Comparison of ENCODE assay signal across 8 cellular contexts in the genomic region with DNA sequence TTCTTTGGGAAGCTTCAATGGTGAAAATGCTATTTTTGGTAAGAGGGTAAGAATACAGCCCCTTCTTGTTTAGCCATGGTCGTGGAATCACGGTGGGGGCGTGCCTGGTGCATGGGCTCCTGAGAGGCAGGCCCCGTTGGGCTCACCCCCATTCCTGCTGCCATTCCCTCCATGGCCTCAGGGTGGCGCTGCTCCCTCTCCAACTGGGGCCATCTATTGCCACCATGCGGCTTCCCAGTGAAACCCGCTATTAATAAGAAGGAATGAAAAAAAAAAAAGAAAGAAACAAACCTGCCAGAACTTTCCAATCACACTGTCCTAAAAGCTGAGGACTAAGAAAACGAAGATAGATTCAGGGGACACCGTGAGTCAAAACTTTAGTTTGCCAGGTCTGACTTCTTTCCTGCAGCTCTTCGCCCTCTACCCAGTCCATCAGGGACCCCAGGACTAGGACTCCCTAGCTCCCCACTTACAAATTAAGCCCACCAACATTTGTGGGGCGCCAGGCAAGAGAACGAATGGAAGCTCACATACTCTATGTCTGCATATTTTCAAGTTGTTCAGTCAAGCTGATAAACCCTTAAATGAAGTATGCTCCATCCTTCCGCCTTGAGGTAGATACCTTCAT.
DNase-seq lines count a peak whose midpoint lies in the region; ATAC-seq lines count a peak whose summit lies in the region.

No MANE protein-coding gene starts in this region.

- H3K27ac ChIP-seq in caudate nucleus (ENCODE audit: low read depth, low read length), result no peak overlapping the region

- ATAC-seq in HG02571 (IDR thresholded peaks at IDR 0.05; ENCODE audit: unreplicated experiment), result peak; percentile 68
- peak; percentile 77 to 90 for ATAC-seq in activated CD4-positive, CD25-positive, alpha-beta regulatory T cell treated with anti-CD3 and anti-CD28 coated beads, Interleukin-2, amount 50 U/mL, for 24 hours
- ATAC-seq in HG03460 (IDR thresholded peaks at IDR 0.05; ENCODE audit: unreplicated experiment), result no peak

- peak; percentile 76 for DNase-seq in EL
- peak; percentile 38 for DNase-seq in NCI-H2171 (lab: John Stamatoyannopoulos, UW)
- DNase-seq in caudate nucleus (lab: John Stamatoyannopoulos, UW), result peak in 58 of 61 donors; percentile 5 to 84 (median 55)
- DNase-seq in kidney tubule cell (ENCODE audit: low spot score), result peak; percentile 78
- peak; percentile 88 for DNase-seq in stimulated activated CD4-positive, alpha-beta T cell treated with anti-CD3 and anti-CD28 coated beads, Interleukin-4, amount 100 ng/mL, for 24 hours

Comparison
In these comparisons a context has a peak if more than half of its experiments do, and no peak if none do; other contexts are left out.
1. DNase-seq: peak in every context shown above with its lines; median percentile 88 in stimulated activated CD4-positive, alpha-beta T cell treated with anti-CD3 and anti-CD28 coated beads, Interleukin-4, amount 100 ng/mL, for 24 hours; 78 in kidney tubule cell; 76 in EL; 55 in caudate nucleus; 38 in NCI-H2171.